21 cellular contexts compared by ENCODE assay signal in the genomic region with DNA sequence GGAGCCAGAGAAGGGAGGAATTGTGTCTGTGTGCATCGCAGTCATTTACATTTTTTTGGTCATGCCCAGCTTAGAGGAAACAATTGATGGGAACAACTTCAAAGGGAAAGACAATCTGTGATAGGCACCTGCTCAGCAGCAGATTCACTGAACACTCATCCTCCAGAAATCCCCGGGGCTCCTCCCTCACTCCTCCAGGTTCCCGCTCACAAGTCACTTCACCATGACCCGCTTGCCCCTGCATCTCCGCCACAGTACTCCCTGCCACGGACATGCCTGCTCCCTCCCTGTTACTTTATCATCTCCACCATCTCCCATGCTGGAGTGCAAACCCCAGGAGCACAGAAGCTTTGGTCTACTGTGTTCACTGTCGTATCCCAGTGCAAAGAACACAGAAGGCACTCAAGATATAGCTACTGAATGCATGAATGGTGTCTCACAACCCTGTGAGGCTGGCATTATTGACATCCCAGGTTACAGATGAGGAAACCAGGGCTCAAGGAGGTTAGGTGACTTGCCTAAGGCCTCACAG. TPM values are rescaled to one million over a fixed set of nuclear protein-coding genes. Genes with fewer than 3 reads are reported as not detected.
DNase-seq lines count a peak whose midpoint lies in the region; ATAC-seq and TF ChIP-seq lines count a peak whose summit lies in the region.
"Had no signal": no experiment of that assay in that cellular context is flagged by ENCODE, and none has a peak within 500 bp of the region (broad histone marks: within the 10 kb centered on the region; RNA-seq: fewer than 3 reads in every experiment).

No MANE protein-coding gene starts in this region.

- H3K27me3 Mint-ChIP-seq in stimulated activated naive CD8-positive, alpha-beta T cell treated with anti-CD3 and anti-CD28 coated beads, Interleukin-15, Interleukin-2, amounts not matched to agents 100 ng/mL and 50 ng/mL, for 24 hours: peaks cover 70% of the 10 kb centered on the region
- H3K27me3 Mint-ChIP-seq in activated B cell treated with CpG ODN at 0.5 μM for 24 hours: peaks cover 64% of the 10 kb centered on the region
- peaks cover 41% of the 10 kb centered on the region for H3K27me3 Mint-ChIP-seq in memory B cell

- peaks cover 12% of the 10 kb centered on the region for H3K4me1 Mint-ChIP-seq in stimulated activated naive CD8-positive, alpha-beta T cell treated with anti-CD3 and anti-CD28 coated beads, Interleukin-15, Interleukin-2, amounts not matched to agents 100 ng/mL and 50 ng/mL, for 24 hours (ENCODE audit: low read depth)
- peaks cover 9% of the 10 kb centered on the region for H3K4me1 Mint-ChIP-seq in activated B cell treated with CpG ODN at 0.5 μM for 24 hours
- peaks cover 7% of the 10 kb centered on the region for H3K4me1 Mint-ChIP-seq in memory B cell

- no peaks in the 10 kb centered on the region for H3K36me3 Mint-ChIP-seq in stimulated activated naive CD8-positive, alpha-beta T cell treated with anti-CD3 and anti-CD28 coated beads, Interleukin-15, Interleukin-2, amounts not matched to agents 100 ng/mL and 50 ng/mL, for 24 hours (ENCODE audit: low read depth)
- H3K36me3 Mint-ChIP-seq in activated B cell treated with CpG ODN at 0.5 μM for 24 hours (ENCODE audit: low read depth) (no peaks in the 10 kb centered on the region), memory B cell (no peaks in the 10 kb centered on the region)
- H3K36me3 Mint-ChIP-seq: IgD-negative memory B cell had no signal

- no peak overlapping the region for H3K27ac Mint-ChIP-seq in stimulated activated naive CD8-positive, alpha-beta T cell treated with anti-CD3 and anti-CD28 coated beads, Interleukin-15, Interleukin-2, amounts not matched to agents 100 ng/mL and 50 ng/mL, for 24 hours
- H3K27ac Mint-ChIP-seq in activated B cell treated with CpG ODN at 0.5 μM for 24 hours: no peak overlapping the region
- H3K27ac Mint-ChIP-seq in memory B cell: no peak overlapping the region

- POLR2A ChIA-PET in activated B cell treated with CpG ODN at 0.5 μM for 24 hours (lab: Charles Lee) (no interaction called here), RWPE1 (lab: Yijun Ruan, JAX; ENCODE audit: low non-redundant PET) (interaction anchor here (0.5 kb wide), 1 partner anchor 33 kb away, joined by 4 read pairs; no protein-coding TSS in a partner anchor)

- TF ChIP-seq CTCF in activated B cell treated with CpG ODN at 0.5 μM for 24 hours (IDR thresholded peaks at IDR 0.05) (no peak), RWPE1 (conservative IDR thresholded peaks at IDR 0.05; ENCODE audit: low read depth) (no peak)

- no peak for DNase-seq in stimulated activated naive CD8-positive, alpha-beta T cell treated with anti-CD3 and anti-CD28 coated beads, Interleukin-15, Interleukin-2, amounts not matched to agents 100 U/mL and 50 U/mL, for 24 hours
- DNase-seq in activated B cell treated with CpG ODN at 0.5 μM for 24 hours (no peak), memory B cell (ENCODE audit: low spot score in 2 of 2) (no peak), NCI-H524 treated with DMSO at 0.1 percent for 48 hours (lab: John Stamatoyannopoulos, UW) (no peak), Right ventricle myocardium superior (no peak), RWPE1 (ENCODE audit: low spot score) (no peak)
- DNase-seq: activated naive CD4-positive, alpha-beta T cell treated with anti-CD3 and anti-CD28 coated beads, Interleukin-2, amount 50 U/mL, for 16 hours; left ventricle myocardium inferior; NCI-H2029; NCI-H748 treated with DMSO at 0.1 percent for 48 hours; small intestine; stimulated activated CD4-positive, alpha-beta T cell treated with anti-CD3 and anti-CD28 coated beads, Interleukin-4, amount 100 ng/mL, for 4 hours; stimulated activated CD8-positive, alpha-beta memory T cell treated with anti-CD3 and anti-CD28 coated beads, Interleukin-4, amount 100 ng/mL, for 48 hours had no signal

- no peaks in the 10 kb centered on the region for H3K9me3 Mint-ChIP-seq in stimulated activated naive CD8-positive, alpha-beta T cell treated with anti-CD3 and anti-CD28 coated beads, Interleukin-15, Interleukin-2, amounts not matched to agents 100 ng/mL and 50 ng/mL, for 24 hours
- H3K9me3 Mint-ChIP-seq in activated B cell treated with CpG ODN at 0.5 μM for 24 hours (no peaks in the 10 kb centered on the region), memory B cell (no peaks in the 10 kb centered on the region)
- H3K9me3 Mint-ChIP-seq: IgD-negative memory B cell had no signal

- ATAC-seq in stimulated activated naive CD8-positive, alpha-beta T cell treated with anti-CD3 and anti-CD28 coated beads, Interleukin-15, Interleukin-2, amounts not matched to agents 100 U/mL and 50 U/mL, for 24 hours: no peak
- ATAC-seq in activated B cell treated with CpG ODN at 0.5 μM for 24 hours (ENCODE audit: low read depth) (no peak), memory B cell (ENCODE audit: low read depth) (no peak), HG02588 (IDR thresholded peaks at IDR 0.05; ENCODE audit: unreplicated experiment) (no peak), Right ventricle myocardium superior (ENCODE audit: poor library complexity) (no peak)
- ATAC-seq: SK-N-SH treated with all-trans-retinoic acid at 6 μM for 48 hours had no signal

- CTCF ChIA-PET in activated B cell treated with CpG ODN at 0.5 μM for 24 hours (lab: Charles Lee): no interaction called here
- CTCF ChIA-PET in RWPE1 (lab: Yijun Ruan, JAX): interaction anchor here (0.5 to 0.7 kb wide), 2 partner anchors 418 to 1190 kb away, joined by 4 read pairs; no protein-coding TSS in a partner anchor

- no peak overlapping the region for H3K27ac ChIP-seq in RWPE1
- H3K27ac ChIP-seq: breast epithelium, esophagus muscularis mucosa, left ventricle myocardium inferior, thoracic aorta had no signal

- intact Hi-C loops in activated B cell treated with CpG ODN at 0.5 μM for 24 hours (cut with micrococcal nuclease): loop anchor here (5.0 kb wide), 1 partner anchor 50 kb away; no protein-coding TSS in a partner anchor
- intact Hi-C loops in Right ventricle myocardium superior (cut with DNase I): no loop called here

- peak overlapping the region; percentile 34 for H3K4me3 Mint-ChIP-seq in stimulated activated naive CD8-positive, alpha-beta T cell treated with anti-CD3 and anti-CD28 coated beads, Interleukin-15, Interleukin-2, amounts not matched to agents 100 ng/mL and 50 ng/mL, for 24 hours
- H3K4me3 Mint-ChIP-seq in activated B cell treated with CpG ODN at 0.5 μM for 24 hours: peak overlapping the region; percentile 76
- H3K4me3 Mint-ChIP-seq in memory B cell: peak overlapping the region; percentile 57

RNA-seq across cellular contexts. Expression of gene LHX6, which starts 16.2 kb away (rescaled TPM):
- total RNA-seq in activated B cell treated with CpG ODN at 0.5 μM for 24 hours (not detected in 2 replicates), Right ventricle myocardium superior (3.4 TPM)

RNA-seq across cellular contexts. Expression of gene RBM18, which starts 52.1 kb away (rescaled TPM):
- total RNA-seq in activated B cell treated with CpG ODN at 0.5 μM for 24 hours: 14.2 and 15.3 TPM in 2 replicates
- 37.3 TPM for total RNA-seq in Right ventricle myocardium superior

RNA-seq across cellular contexts. Expression of gene MRRF, which starts 52.1 kb away (rescaled TPM):
- total RNA-seq in activated B cell treated with CpG ODN at 0.5 μM for 24 hours (55.2 and 60.6 TPM in 2 replicates), Right ventricle myocardium superior (35.7 TPM)

RNA-seq across cellular contexts. Expression of gene MORN5, which starts 52.8 kb away (rescaled TPM):
- not detected in 2 replicates for total RNA-seq in activated B cell treated with CpG ODN at 0.5 μM for 24 hours
- total RNA-seq in Right ventricle myocardium superior: not detected
- total RNA-seq: breast epithelium, dermis microvascular lymphatic vessel endothelial cell, left ventricle myocardium inferior, thoracic aorta had no signal

RNA-seq across cellular contexts. Expression of gene NDUFA8, which starts 53.0 kb away (rescaled TPM):
- total RNA-seq in activated B cell treated with CpG ODN at 0.5 μM for 24 hours: 21.1 and 21.2 TPM in 2 replicates
- total RNA-seq in Right ventricle myocardium superior: 294 TPM
